In the genomic region with DNA sequence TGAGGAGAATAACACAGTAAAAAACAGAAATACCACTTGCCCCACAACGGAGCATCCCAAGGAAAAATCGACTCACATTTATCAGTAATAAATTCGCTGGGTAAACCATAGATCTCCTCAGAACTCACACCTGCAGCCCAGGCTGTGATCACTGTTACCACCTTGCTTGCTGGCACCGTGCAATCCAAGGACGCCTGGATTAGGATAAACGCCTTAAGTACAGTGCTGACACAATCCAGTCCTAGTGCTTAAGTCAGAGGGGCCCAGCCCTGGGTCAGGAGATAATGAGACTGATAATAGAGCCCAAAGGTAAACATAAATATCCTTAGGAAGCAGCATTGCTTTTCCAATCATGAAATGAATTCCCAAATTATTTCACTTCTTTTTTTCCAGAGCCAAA, we compare ENCODE assay signal across 14 cellular contexts.
DNase-seq lines count a peak whose midpoint lies in the region; ATAC-seq and TF ChIP-seq lines count a peak whose summit lies in the region.
"Had no signal": no experiment of that assay in that cellular context is flagged by ENCODE, and none has a peak within 500 bp of the region (broad histone marks: within the 10 kb centered on the region; RNA-seq: fewer than 3 reads in every experiment).

No MANE protein-coding gene starts in this region.

- no peaks in the 10 kb centered on the region for H3K36me3 ChIP-seq in body of pancreas (replicated peaks in 1 of 2; ENCODE audit: insufficient read depth in 1 of 2, low read depth in 2 of 2)
- no peaks in the 10 kb centered on the region for H3K36me3 ChIP-seq in mesendoderm (ENCODE audit: control insufficient read depth, insufficient read depth, low read length)
- H3K36me3 ChIP-seq in tibial nerve, result no peaks in the 10 kb centered on the region
- no peaks in the 10 kb centered on the region for H3K36me3 ChIP-seq in brain microvascular endothelial cell (replicated peaks)
- H3K36me3 ChIP-seq: SJSA1 had no signal

- no peak overlapping the region for H4K5ac ChIP-seq in mesendoderm (ENCODE audit: low read length)

- H2BK15ac ChIP-seq in mesendoderm (replicated peaks; ENCODE audit: low read depth), result no peak overlapping the region

- H2BK5ac ChIP-seq in mesendoderm (ENCODE audit: low read length), result no peak overlapping the region

- no peak for TF ChIP-seq EP300 in tibial nerve (IDR thresholded peaks at IDR 0.05)

- no peak overlapping the region for H3K4ac ChIP-seq in mesendoderm (ENCODE audit: low read depth, low read length)

- peaks cover 20% of the 10 kb centered on the region for H3K79me2 ChIP-seq in mesendoderm (ENCODE audit: control insufficient read depth, insufficient read depth, low read length)

- H3K23ac ChIP-seq in mesendoderm (ENCODE audit: low read length), result no peak overlapping the region

- H2BK120ac ChIP-seq in mesendoderm (ENCODE audit: low read depth, low read length), result no peak overlapping the region

- no peak overlapping the region for H3K27ac ChIP-seq in body of pancreas
- no peak overlapping the region for H3K27ac ChIP-seq in mesendoderm (ENCODE audit: low read depth, low read length)
- peak overlapping the region; percentile 10 to 86 (median 75) for H3K27ac ChIP-seq in tibial nerve
- H3K27ac ChIP-seq in brain microvascular endothelial cell, result no peak overlapping the region
- H3K27ac ChIP-seq: PC-9, SJSA1 had no signal

- peak; percentile 33 for ATAC-seq in body of pancreas
- ATAC-seq in HG02852 (IDR thresholded peaks at IDR 0.05; ENCODE audit: unreplicated experiment), result no peak
- ATAC-seq in HG03571 (IDR thresholded peaks at IDR 0.05; ENCODE audit: unreplicated experiment), result no peak

- H3K4me3 ChIP-seq in body of pancreas, result no peak overlapping the region
- no peak overlapping the region for H3K4me3 ChIP-seq in mesendoderm (ENCODE audit: low read length)
- peak overlapping the region in 1 of 4 donors; percentile 35 for H3K4me3 ChIP-seq in tibial nerve
- H3K4me3 ChIP-seq in brain microvascular endothelial cell (ENCODE audit: low read depth, low read length), result no peak overlapping the region
- H3K4me3 ChIP-seq: PC-9, SJSA1 had no signal

- 38 to 42% methylated on average over 6 of the region's 6 CpGs for WGBS in body of pancreas, 2 donors
- WGBS in mesendoderm (ENCODE audit: extremely low coverage, insufficient coverage, low lambda C conversion rate), result no CpG with 5 or more reads among the region's 6 CpGs
- 60 to 63% methylated on average over 6 of the region's 6 CpGs for WGBS in tibial nerve, 2 donors

- DNase-seq in NCI-H82 treated with DMSO at 0.1 percent for 48 hours (lab: John Stamatoyannopoulos, UW; ENCODE audit: unreplicated experiment) (peak; percentile 84), body of pancreas (peak in 2 of 4 donors; percentile 10 to 38), mesendoderm (peak; percentile 38), tibial nerve (ENCODE audit: low spot score in 2 of 2) (no peak), brain microvascular endothelial cell (no peak)
- DNase-seq: CD4-positive, alpha-beta T cell; NCI-H1436; NCI-H2029; NCI-H2171 treated with DMSO at 0.1 percent for 48 hours; NCI-H446 treated with DMSO at 0.1 percent for 48 hours; PC-9 had no signal

- intact Hi-C loops in body of pancreas (cut with DNase I), result no loop called here

- H3K18ac ChIP-seq in mesendoderm (ENCODE audit: low read length), result no peak overlapping the region

- H3K27me3 ChIP-seq in body of pancreas (no peaks in the 10 kb centered on the region), mesendoderm (ENCODE audit: insufficient read depth, low read length, poor library complexity) (no peaks in the 10 kb centered on the region), tibial nerve (no peaks in the 10 kb centered on the region), brain microvascular endothelial cell (replicated peaks) (no peaks in the 10 kb centered on the region)
- H3K27me3 ChIP-seq: SJSA1 had no signal

- TF ChIP-seq POLR2A in body of pancreas (IDR thresholded peaks at IDR 0.05), result no peak
- no peak for TF ChIP-seq POLR2A in tibial nerve (IDR thresholded peaks at IDR 0.05)

- H3K4me1 ChIP-seq in body of pancreas, result peaks cover 43% of the 10 kb centered on the region
- peaks cover 22% of the 10 kb centered on the region for H3K4me1 ChIP-seq in mesendoderm (ENCODE audit: control insufficient read depth, low read depth, low read length)
- peaks cover 0 to 93% (median 29%) of the 10 kb centered on the region in 4 donors for H3K4me1 ChIP-seq in tibial nerve

- H3K4me2 ChIP-seq in mesendoderm (ENCODE audit: low read length), result no peak overlapping the region
- H3K4me2 ChIP-seq: PC-9 had no signal

- H3K9ac ChIP-seq in mesendoderm (ENCODE audit: low read length), result no peak overlapping the region

- in situ Hi-C loops in brain microvascular endothelial cell (cut with HindIII; ENCODE audit: low pct_ligation_motif_present, low sequenced_read_pairs), result no loop called here

- TF ChIP-seq CTCF in body of pancreas (IDR thresholded peaks at IDR 0.05), result no peak
- TF ChIP-seq CTCF in tibial nerve (IDR thresholded peaks at IDR 0.05), result no peak
- TF ChIP-seq CTCF in brain microvascular endothelial cell (IDR thresholded peaks at IDR 0.05; ENCODE audit: low read depth, low read length, missing control alignments), result no peak

- no peak overlapping the region for H4K8ac ChIP-seq in mesendoderm (ENCODE audit: low read depth, low read length)

- H3K79me1 ChIP-seq in mesendoderm (ENCODE audit: low read length), result peaks cover 17% of the 10 kb centered on the region

- no peak overlapping the region for H2AK5ac ChIP-seq in mesendoderm (ENCODE audit: low read length)

- H3K56ac ChIP-seq in mesendoderm (ENCODE audit: low read length), result no peak overlapping the region

- H3K9me3 ChIP-seq in body of pancreas, result no peaks in the 10 kb centered on the region
- no peaks in the 10 kb centered on the region for H3K9me3 ChIP-seq in tibial nerve
- H3K9me3 ChIP-seq: SJSA1 had no signal

Comparison
In these comparisons a context has a peak if more than half of its experiments do, and no peak if none do; other contexts are left out.
1. DNase-seq: peak in NCI-H82 treated with DMSO at 0.1 percent for 48 hours (single experiment) and mesendoderm (single experiment); none in tibial nerve (0 of 2) and brain microvascular endothelial cell (single experiment).
2. H3K27ac ChIP-seq: peak in tibial nerve (4 of 4); none in body of pancreas (0 of 4), mesendoderm (single experiment) and brain microvascular endothelial cell (single experiment).